In the genomic region with DNA sequence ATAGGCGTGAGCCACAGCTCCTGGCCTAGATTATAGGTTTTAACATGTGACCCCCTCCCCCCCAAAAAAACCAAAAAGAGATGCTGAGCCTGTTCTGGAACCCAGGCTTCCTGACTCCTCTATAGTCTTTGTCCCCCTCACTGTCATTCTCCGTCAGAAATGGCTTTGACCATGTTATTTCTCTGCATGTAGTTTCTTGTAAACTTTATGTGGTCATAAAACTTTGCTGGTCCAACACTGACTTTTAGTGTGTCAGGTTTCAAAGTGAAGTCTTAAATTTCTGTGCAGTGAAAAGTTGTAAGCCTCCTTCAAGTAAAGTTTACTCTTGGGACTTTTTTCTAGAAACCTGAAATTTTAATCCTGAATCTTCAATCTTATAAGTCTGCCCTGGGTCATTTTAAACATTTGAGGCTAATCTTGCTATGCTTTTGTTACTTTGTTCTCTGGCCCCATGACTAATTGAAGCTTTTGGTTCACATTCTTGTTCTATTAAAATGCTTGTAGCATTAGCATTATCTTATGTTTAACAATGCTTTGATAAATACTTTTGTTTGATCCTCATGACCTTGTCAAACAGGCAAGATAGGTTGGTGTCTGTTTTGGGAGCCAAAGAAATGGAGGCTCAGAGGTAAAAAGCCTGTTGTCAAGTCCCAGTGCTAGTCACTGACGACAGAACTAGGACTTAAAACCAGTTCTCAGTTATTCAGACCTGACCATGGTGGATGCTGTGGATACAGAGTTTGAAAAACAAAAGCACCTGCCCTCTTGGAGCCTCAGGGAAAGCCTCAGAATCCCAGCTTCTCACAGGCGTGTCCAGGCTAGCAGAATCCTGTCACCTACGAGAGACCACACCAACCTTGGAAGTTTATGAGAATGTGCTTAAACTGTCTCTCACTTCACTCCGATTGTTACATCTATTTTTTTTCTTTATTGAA, we compare ENCODE assay signal across 1 cellular context.
TF ChIP-seq lines count a peak whose summit lies in the region.

No MANE protein-coding gene starts in this region.

TF ChIP-seq in IMR-90, 13 proteins besides CTCF, POLR2A, EP300 and RAD21:
- no peak for TF ChIP-seq RFX5 (IDR thresholded peaks at IDR 0.05; ENCODE audit: low read depth, low read length)
- TF ChIP-seq MXI1 (IDR thresholded peaks at IDR 0.05; ENCODE audit: borderline replicate concordance, low read depth, low read length) = no peak
